In the genomic region with DNA sequence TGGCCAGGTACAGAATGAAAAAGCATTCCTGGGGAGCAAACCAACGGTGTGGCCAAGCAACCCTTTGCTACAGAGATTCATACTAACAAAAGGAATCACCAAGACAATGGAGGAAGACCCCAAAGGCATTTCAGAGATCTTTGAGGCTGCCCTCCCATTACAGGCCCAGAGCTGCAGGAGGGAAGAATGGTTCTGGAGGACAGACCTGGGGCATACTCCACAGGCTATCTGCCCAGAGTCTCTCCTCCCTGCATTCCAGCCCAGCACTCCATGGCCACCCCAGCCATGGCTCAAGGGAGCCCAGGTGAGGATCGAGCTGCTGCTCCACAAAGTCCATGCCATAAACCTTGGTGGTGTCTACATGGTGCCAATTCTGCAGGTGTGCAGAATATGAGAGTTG, we compare ENCODE assay signal across 24 cellular contexts.
"Had no signal": no experiment of that assay in that cellular context is flagged by ENCODE, and none has a peak within 500 bp of the region (broad histone marks: within the 10 kb centered on the region; RNA-seq: fewer than 3 reads in every experiment).

No MANE protein-coding gene starts in this region.

- H3K27me3 ChIP-seq: esophagus muscularis mucosa, foreskin keratinocyte, right atrium auricular region, suprapubic skin, tibial nerve had no signal

- H3K4me1 ChIP-seq: esophagus muscularis mucosa, foreskin keratinocyte, heart left ventricle, right atrium auricular region, suprapubic skin, tibial nerve had no signal

- H3K4me3 Mint-ChIP-seq: activated B cell treated with CpG ODN at 0.5 μM for 24 hours; activated CD8-positive, alpha-beta T cell treated with anti-CD3 and anti-CD28 coated beads for 36 hours; central memory CD8-positive, alpha-beta T cell; dendritic cell treated with granulocyte-macrophage colony-stimulating factor and Interleukin-4, amounts not matched to agents 40 ng/mL and 50 ng/mL, for 4 days; naive B cell had no signal

- H3K27ac Mint-ChIP-seq: activated B cell treated with CpG ODN at 0.5 μM for 24 hours; activated CD8-positive, alpha-beta T cell treated with anti-CD3 and anti-CD28 coated beads for 36 hours; activated naive CD4-positive, alpha-beta T cell treated with anti-CD3 and anti-CD28 coated beads, Interleukin-2, amount 50 U/mL, for 72 hours; activated T-helper 2 cell treated with anti-CD3 and anti-CD28 coated beads, Interferon-gamma antibody, Interleukin-2, Interleukin-4, amounts not matched to agents 10 μg/mL and 5 μg/mL and 100 μg/mL, durations not matched to agents 14 hours and 24 hours and 36 hours; dendritic cell treated with granulocyte-macrophage colony-stimulating factor and Interleukin-4, amounts not matched to agents 40 ng/mL and 50 ng/mL, for 4 days had no signal

- H3K4me2 ChIP-seq: smooth muscle cell had no signal

- H3K9me3 Mint-ChIP-seq: activated B cell treated with CpG ODN at 0.5 μM for 24 hours; activated CD8-positive, alpha-beta T cell treated with anti-CD3 and anti-CD28 coated beads for 36 hours; activated naive CD4-positive, alpha-beta T cell treated with anti-CD3 and anti-CD28 coated beads, Interleukin-2, amount 50 U/mL, for 72 hours; activated T-helper 2 cell treated with anti-CD3 and anti-CD28 coated beads, Interferon-gamma antibody, Interleukin-2, Interleukin-4, amounts not matched to agents 10 μg/mL and 5 μg/mL and 100 μg/mL, durations not matched to agents 14 hours and 24 hours and 36 hours; central memory CD8-positive, alpha-beta T cell; dendritic cell treated with granulocyte-macrophage colony-stimulating factor and Interleukin-4, amounts not matched to agents 40 ng/mL and 50 ng/mL, for 4 days; naive B cell had no signal

- H3K4me3 ChIP-seq: esophagus muscularis mucosa, heart left ventricle, right atrium auricular region, smooth muscle cell, suprapubic skin, tibial nerve had no signal

- H3K27ac ChIP-seq: esophagus muscularis mucosa, foreskin keratinocyte, heart left ventricle, right atrium auricular region, suprapubic skin, tibial nerve had no signal

- H3K36me3 ChIP-seq: esophagus muscularis mucosa, heart left ventricle, right atrium auricular region, suprapubic skin, tibial nerve had no signal

- H3K36me3 Mint-ChIP-seq: activated naive CD4-positive, alpha-beta T cell treated with anti-CD3 and anti-CD28 coated beads, Interleukin-2, amount 50 U/mL, for 72 hours; naive B cell had no signal

- H3K27me3 Mint-ChIP-seq: activated B cell treated with CpG ODN at 0.5 μM for 24 hours; activated CD8-positive, alpha-beta T cell treated with anti-CD3 and anti-CD28 coated beads for 36 hours; central memory CD8-positive, alpha-beta T cell; dendritic cell treated with granulocyte-macrophage colony-stimulating factor and Interleukin-4, amounts not matched to agents 40 ng/mL and 50 ng/mL, for 4 days; naive B cell had no signal

- ATAC-seq: activated CD8-positive, alpha-beta T cell treated with anti-CD3 and anti-CD28 coated beads for 36 hours; activated naive CD4-positive, alpha-beta T cell treated with anti-CD3 and anti-CD28 coated beads, Interleukin-2, amount 50 U/mL, for 72 hours; foreskin keratinocyte; heart left ventricle; left cardiac atrium; left ventricle myocardium superior had no signal

- H3K9me3 ChIP-seq: esophagus muscularis mucosa, heart left ventricle, right atrium auricular region, suprapubic skin, tibial nerve had no signal

- DNase-seq: activated B cell treated with CpG ODN at 0.5 μM for 24 hours; activated CD4-positive, alpha-beta T cell treated with anti-CD3 and anti-CD28 coated beads, Interleukin-2, amount 50 U/mL, for 1 hour; activated CD8-positive, alpha-beta T cell treated with anti-CD3 and anti-CD28 coated beads for 36 hours; activated T-cell treated with anti-CD3 and anti-CD28 coated beads, Interleukin-2, amount 50 U/mL, for 48 hours; effector CD4-positive, alpha-beta T cell; foreskin keratinocyte; heart left ventricle; hypothalamus; left cardiac atrium; left ventricle myocardium superior; naive B cell; nucleus accumbens; stimulated activated CD4-positive, alpha-beta T cell treated with anti-CD3 and anti-CD28 coated beads, Interleukin-2, amount 100 ng/mL, for 24 hours; stimulated activated naive CD4-positive, alpha-beta T cell; T-helper 2 cell had no signal
